ENCODE assay signal across 21 cellular contexts in genomic region chr11:89347071-89347470, GRCh38.
"Had no signal": no experiment of that assay in that cellular context is flagged by ENCODE, and none has a peak within 500 bp of the region (broad histone marks: within the 10 kb centered on the region; RNA-seq: fewer than 3 reads in every experiment).

No MANE protein-coding gene starts in this region.

- H3K9me3 Mint-ChIP-seq: activated CD4-positive, alpha-beta T cell treated with anti-CD3 and anti-CD28 coated beads, Interleukin-2, amount 10 ng/mL, durations not matched to agents 24 days and 14 days; activated naive CD4-positive, alpha-beta T cell treated with anti-CD3 and anti-CD28 coated beads, Interleukin-2, amount 10 ng/mL, durations not matched to agents 7 days and 5 days; endodermal cell; stimulated activated naive CD8-positive, alpha-beta T cell treated with anti-CD3 and anti-CD28 coated beads, Interleukin-15, amount 100 ng/mL, for 72 hours had no signal

- H3K9me3 ChIP-seq: left ventricle myocardium inferior, neutrophil, pancreas, tibial artery had no signal

- DNase-seq: activated CD4-positive, alpha-beta memory T cell treated with anti-CD3 and anti-CD28 coated beads, Interleukin-2, amount 10 ng/mL, durations not matched to agents 7 days and 5 days; activated CD4-positive, alpha-beta T cell treated with anti-CD3 and anti-CD28 coated beads, Interleukin-2, amount 10 ng/mL, durations not matched to agents 24 days and 14 days; activated effector memory CD4-positive, alpha-beta T cell treated with anti-CD3 and anti-CD28 coated beads, Interleukin-2, amount 50 U/mL, for 16 hours; activated naive CD4-positive, alpha-beta T cell treated with anti-CD3 and anti-CD28 coated beads, Interleukin-2, amount 10 ng/mL, durations not matched to agents 7 days and 5 days; activated T-cell treated with anti-CD3 and anti-CD28 coated beads, Interleukin-2, amount 50 U/mL, for 72 hours; anterior cingulate cortex; endodermal cell; kidney glomerular epithelial cell; left ventricle myocardium inferior; pancreas; right cardiac atrium; stimulated activated CD4-positive, alpha-beta T cell treated with anti-CD3 and anti-CD28 coated beads, Interleukin-2, amount 100 ng/mL, for 24 hours; stimulated activated naive CD8-positive, alpha-beta T cell treated with anti-CD3 and anti-CD28 coated beads, Interleukin-15, amount 100 ng/mL, for 72 hours; T-helper 2 cell; tibial artery had no signal

- H3K4me1 Mint-ChIP-seq: activated CD4-positive, alpha-beta memory T cell treated with anti-CD3 and anti-CD28 coated beads, Interleukin-2, amount 10 ng/mL, durations not matched to agents 7 days and 5 days; activated CD4-positive, alpha-beta T cell treated with anti-CD3 and anti-CD28 coated beads, Interleukin-2, amount 10 ng/mL, durations not matched to agents 24 days and 14 days; activated naive CD4-positive, alpha-beta T cell treated with anti-CD3 and anti-CD28 coated beads, Interleukin-2, amount 10 ng/mL, durations not matched to agents 7 days and 5 days; stimulated activated effector memory CD8-positive, alpha-beta T cell treated with anti-CD3 and anti-CD28 coated beads, Interleukin-12 subunit alpha, Interleukin-12 subunit beta, amount 100 ng/mL, for 72 hours; stimulated activated naive CD8-positive, alpha-beta T cell treated with anti-CD3 and anti-CD28 coated beads, Interleukin-15, amount 100 ng/mL, for 72 hours had no signal

- H3K4me1 ChIP-seq: left ventricle myocardium inferior, pancreas had no signal

- H3K4me3 ChIP-seq: coronary artery, left ventricle myocardium inferior, pancreas, tibial artery had no signal

- H3K27me3 ChIP-seq: neutrophil, pancreas, tibial artery had no signal

- H3K4me3 Mint-ChIP-seq: activated CD4-positive, alpha-beta memory T cell treated with anti-CD3 and anti-CD28 coated beads, Interleukin-2, amount 10 ng/mL, durations not matched to agents 7 days and 5 days; activated CD4-positive, alpha-beta T cell treated with anti-CD3 and anti-CD28 coated beads, Interleukin-2, amount 10 ng/mL, durations not matched to agents 24 days and 14 days; activated naive CD4-positive, alpha-beta T cell treated with anti-CD3 and anti-CD28 coated beads, Interleukin-2, amount 10 ng/mL, durations not matched to agents 7 days and 5 days; activated T-cell treated with anti-CD3 and anti-CD28 coated beads, Interleukin-2, amount 50 U/mL, for 72 hours; endodermal cell; natural killer cell treated with Interleukin-12 subunit alpha and Interleukin-12 subunit beta and Interleukin-15 and Interleukin-18, amount 100 ng/mL, for 72 hours; stimulated activated effector memory CD8-positive, alpha-beta T cell treated with anti-CD3 and anti-CD28 coated beads, Interleukin-12 subunit alpha, Interleukin-12 subunit beta, amount 100 ng/mL, for 72 hours; stimulated activated naive CD8-positive, alpha-beta T cell treated with anti-CD3 and anti-CD28 coated beads, Interleukin-15, amount 100 ng/mL, for 72 hours had no signal

- ATAC-seq: activated CD4-positive, CD25-positive, alpha-beta regulatory T cell treated with anti-CD3 and anti-CD28 coated beads, Interleukin-2, amount 50 U/mL, for 24 hours; activated T-cell treated with anti-CD3 and anti-CD28 coated beads, Interleukin-2, amount 50 U/mL, for 72 hours; natural killer cell treated with Interleukin-12 subunit alpha and Interleukin-12 subunit beta and Interleukin-15 and Interleukin-18, amount 100 ng/mL, for 72 hours; pancreas; right cardiac atrium; stimulated activated effector memory CD8-positive, alpha-beta T cell treated with anti-CD3 and anti-CD28 coated beads, Interleukin-12 subunit alpha, Interleukin-12 subunit beta, amount 100 ng/mL, for 72 hours; stimulated activated naive CD8-positive, alpha-beta T cell treated with anti-CD3 and anti-CD28 coated beads, Interleukin-15, amount 100 ng/mL, for 72 hours had no signal

- H3K27ac ChIP-seq: coronary artery, epithelial cell of prostate, left ventricle myocardium inferior, neutrophil, pancreas, tibial artery had no signal

- H3K36me3 ChIP-seq: left ventricle myocardium inferior, neutrophil, pancreas, tibial artery had no signal

- H3K27me3 Mint-ChIP-seq: activated CD4-positive, alpha-beta memory T cell treated with anti-CD3 and anti-CD28 coated beads, Interleukin-2, amount 10 ng/mL, durations not matched to agents 7 days and 5 days; activated CD4-positive, alpha-beta T cell treated with anti-CD3 and anti-CD28 coated beads, Interleukin-2, amount 10 ng/mL, durations not matched to agents 24 days and 14 days; activated naive CD4-positive, alpha-beta T cell treated with anti-CD3 and anti-CD28 coated beads, Interleukin-2, amount 10 ng/mL, durations not matched to agents 7 days and 5 days; natural killer cell treated with Interleukin-12 subunit alpha and Interleukin-12 subunit beta and Interleukin-15 and Interleukin-18, amount 100 ng/mL, for 72 hours; stimulated activated naive CD8-positive, alpha-beta T cell treated with anti-CD3 and anti-CD28 coated beads, Interleukin-15, amount 100 ng/mL, for 72 hours had no signal

- H3K36me3 Mint-ChIP-seq: activated naive CD4-positive, alpha-beta T cell treated with anti-CD3 and anti-CD28 coated beads, Interleukin-2, amount 10 ng/mL, durations not matched to agents 7 days and 5 days; natural killer cell treated with Interleukin-12 subunit alpha and Interleukin-12 subunit beta and Interleukin-15 and Interleukin-18, amount 100 ng/mL, for 72 hours; stimulated activated effector memory CD8-positive, alpha-beta T cell treated with anti-CD3 and anti-CD28 coated beads, Interleukin-12 subunit alpha, Interleukin-12 subunit beta, amount 100 ng/mL, for 72 hours had no signal

- H3K27ac Mint-ChIP-seq: activated CD4-positive, alpha-beta memory T cell treated with anti-CD3 and anti-CD28 coated beads, Interleukin-2, amount 10 ng/mL, durations not matched to agents 7 days and 5 days; activated CD4-positive, alpha-beta T cell treated with anti-CD3 and anti-CD28 coated beads, Interleukin-2, amount 10 ng/mL, durations not matched to agents 24 days and 14 days; activated naive CD4-positive, alpha-beta T cell treated with anti-CD3 and anti-CD28 coated beads, Interleukin-2, amount 10 ng/mL, durations not matched to agents 7 days and 5 days; activated T-cell treated with anti-CD3 and anti-CD28 coated beads, Interleukin-2, amount 50 U/mL, for 72 hours; endodermal cell; natural killer cell treated with Interleukin-12 subunit alpha and Interleukin-12 subunit beta and Interleukin-15 and Interleukin-18, amount 100 ng/mL, for 72 hours; stimulated activated effector memory CD8-positive, alpha-beta T cell treated with anti-CD3 and anti-CD28 coated beads, Interleukin-12 subunit alpha, Interleukin-12 subunit beta, amount 100 ng/mL, for 72 hours; stimulated activated naive CD8-positive, alpha-beta T cell treated with anti-CD3 and anti-CD28 coated beads, Interleukin-15, amount 100 ng/mL, for 72 hours had no signal
